In genomic region chr21:36864974-36865373, GRCh38 we compare ENCODE assay signal across 17 cellular contexts.
A peak's percentile ranks its signal among the peaks of the same experiment; 100 is the strongest.
DNase-seq lines count a peak whose midpoint lies in the region; ATAC-seq and TF ChIP-seq lines count a peak whose summit lies in the region.
"Had no signal": no experiment of that assay in that cellular context is flagged by ENCODE, and none has a peak within 500 bp of the region (broad histone marks: within the 10 kb centered on the region; RNA-seq: fewer than 3 reads in every experiment).

No MANE protein-coding gene starts in this region.

- H4K12ac ChIP-seq in trophoblast cell (ENCODE audit: low read depth, low read length), result no peak overlapping the region

- POLR2A ChIA-PET in HEK293 (lab: Yijun Ruan, JAX), result no interaction called here

- H3K14ac ChIP-seq in mesenchymal stem cell (ENCODE audit: low read length in 2 of 2), result no peak overlapping the region
- no peak overlapping the region for H3K14ac ChIP-seq in trophoblast cell (ENCODE audit: low read length)

- DNase-seq in chondrocyte (ENCODE audit: low spot score), result no peak
- DNase-seq in mesenchymal stem cell, result no peak
- no peak for DNase-seq in trophoblast cell
- DNase-seq in stimulated activated naive B cell treated with anti-CD40 and anti-IgM and Interleukin-4, amounts not matched to agents 10 μg/mL and 1 μg/mL and 100 μg/mL, for 72 hours, result no peak
- no peak for DNase-seq in T-helper 9 cell
- DNase-seq: 8988T; C1 segment of cervical spinal cord; Calu3; CD4-positive, alpha-beta memory T cell; COR-L47; DMS53; DMS79 treated with DMSO at 0.1 percent for 48 hours; GF-D8; GOT3 had no signal

- H2AFZ ChIP-seq in mesenchymal stem cell (ENCODE audit: low read depth, low read length), result no peak overlapping the region
- H2AFZ ChIP-seq in trophoblast cell (ENCODE audit: insufficient read depth, low read length, poor library complexity), result no peak overlapping the region

- H3K18ac ChIP-seq in mesenchymal stem cell (ENCODE audit: low read depth in 1 of 2, low read length in 2 of 2) (no peak overlapping the region), trophoblast cell (ENCODE audit: low read length) (no peak overlapping the region)

- H3K4me3 ChIP-seq in HEK293 (ENCODE audit: low read depth, low read length) (no peak overlapping the region), mesenchymal stem cell (ENCODE audit: insufficient read depth in 1 of 2, low read depth in 1 of 2, low read length in 2 of 2) (no peak overlapping the region), trophoblast cell (ENCODE audit: low read depth, low read length) (no peak overlapping the region)
- H3K4me3 ChIP-seq: HAP-1 had no signal

- H2BK12ac ChIP-seq in mesenchymal stem cell (ENCODE audit: low read length in 2 of 2) (no peak overlapping the region), trophoblast cell (ENCODE audit: low read length) (peak overlapping the region; percentile 25)

- no peak overlapping the region for H2BK15ac ChIP-seq in mesenchymal stem cell (ENCODE audit: low read depth, poor library complexity, severe bottlenecking)

- H3K23ac ChIP-seq in mesenchymal stem cell (ENCODE audit: low read length in 2 of 2) (no peak overlapping the region), trophoblast cell (ENCODE audit: low read length) (no peak overlapping the region)

- no peaks in the 10 kb centered on the region for H3K27me3 Mint-ChIP-seq in chondrocyte (ENCODE audit: low read depth)
- H3K27me3 Mint-ChIP-seq in stimulated activated naive B cell treated with anti-CD40 and anti-IgM and Interleukin-4, amounts not matched to agents 10 μg/mL and 1 μg/mL and 100 μg/mL, for 72 hours, result no peaks in the 10 kb centered on the region
- H3K27me3 Mint-ChIP-seq: CD4-positive, alpha-beta memory T cell had no signal

- H2BK120ac ChIP-seq in mesenchymal stem cell (ENCODE audit: low read depth, low read length) (peak overlapping the region; percentile 59), trophoblast cell (ENCODE audit: insufficient read depth, low read length, poor library complexity) (no peak overlapping the region)

- H3K79me1 ChIP-seq in mesenchymal stem cell (replicated peaks; ENCODE audit: low read length, poor library complexity, severe bottlenecking) (peaks cover 3% of the 10 kb centered on the region), trophoblast cell (ENCODE audit: low read length) (peaks cover 2% of the 10 kb centered on the region)

- H3K36me3 Mint-ChIP-seq in chondrocyte (ENCODE audit: low read depth), result peaks cover 3% of the 10 kb centered on the region
- peaks cover 20 to 23% of the 10 kb centered on the region in 2 donors for H3K36me3 Mint-ChIP-seq in stimulated activated naive B cell treated with anti-CD40 and anti-IgM and Interleukin-4, amounts not matched to agents 10 μg/mL and 1 μg/mL and 100 μg/mL, for 72 hours

- no peak overlapping the region for H3K27ac ChIP-seq in HEK293 (ENCODE audit: extremely low read depth, low read depth, low read length)
- peak overlapping the region; percentile 58 for H3K27ac ChIP-seq in mesenchymal stem cell (ENCODE audit: low read length, poor library complexity, severe bottlenecking)
- no peak overlapping the region for H3K27ac ChIP-seq in trophoblast cell (ENCODE audit: low read depth, low read length)

- H3K9me3 Mint-ChIP-seq in chondrocyte (ENCODE audit: low read depth), result no peaks in the 10 kb centered on the region
- peaks cover 0 to 3% of the 10 kb centered on the region in 2 donors for H3K9me3 Mint-ChIP-seq in stimulated activated naive B cell treated with anti-CD40 and anti-IgM and Interleukin-4, amounts not matched to agents 10 μg/mL and 1 μg/mL and 100 μg/mL, for 72 hours
- H3K9me3 Mint-ChIP-seq: CD4-positive, alpha-beta memory T cell had no signal

- 86% methylated on average over 8 of the region's 10 CpGs for WGBS in mesenchymal stem cell
- no CpG with 5 or more reads among the region's 10 CpGs for whole genome bisulfite sequencing in trophoblast cell (ENCODE audit: extremely low coverage, insufficient coverage, insufficient read length)

- H3K4me3 Mint-ChIP-seq in chondrocyte (ENCODE audit: unreplicated experiment), result no peak overlapping the region
- H3K4me3 Mint-ChIP-seq in stimulated activated naive B cell treated with anti-CD40 and anti-IgM and Interleukin-4, amounts not matched to agents 10 μg/mL and 1 μg/mL and 100 μg/mL, for 72 hours, result no peak overlapping the region
- H3K4me3 Mint-ChIP-seq: CD4-positive, alpha-beta memory T cell had no signal

- H3K36me3 ChIP-seq in HEK293 (ENCODE audit: control insufficient read depth in 2 of 2, insufficient read depth in 1 of 2, low read length in 2 of 2) (no peaks in the 10 kb centered on the region), mesenchymal stem cell (ENCODE audit: control insufficient read depth in 1 of 2, insufficient read depth in 2 of 2, low read depth in 1 of 2, low read length in 2 of 2) (no peaks in the 10 kb centered on the region), trophoblast cell (ENCODE audit: control insufficient read depth in 1 of 2, insufficient read depth in 2 of 2, low read length in 2 of 2) (no peaks in the 10 kb centered on the region)
- H3K36me3 ChIP-seq: HAP-1 had no signal

- H3K27me3 ChIP-seq in mesenchymal stem cell (ENCODE audit: control insufficient read depth in 1 of 2, insufficient read depth in 1 of 2, low read length in 2 of 2) (no peaks in the 10 kb centered on the region), trophoblast cell (ENCODE audit: insufficient read depth, low read length) (no peaks in the 10 kb centered on the region)

- H4K91ac ChIP-seq in mesenchymal stem cell (ENCODE audit: low read length), result no peak overlapping the region
- H4K91ac ChIP-seq in trophoblast cell (ENCODE audit: low read depth, low read length), result no peak overlapping the region

- no peak overlapping the region for H3K4me2 ChIP-seq in mesenchymal stem cell (ENCODE audit: low read length, poor library complexity, severe bottlenecking)
- no peak overlapping the region for H3K4me2 ChIP-seq in trophoblast cell (ENCODE audit: low read length)

- CTCF ChIA-PET in HEK293 (lab: Yijun Ruan, JAX), result interaction anchor here (0.6 to 2.4 kb wide), 5 partner anchors 11 to 63 kb away, joined by 3 to 9 read pairs (median 4); no protein-coding TSS in a partner anchor

- H3K4me1 ChIP-seq in HEK293 (ENCODE audit: control insufficient read depth, insufficient read depth, low read length), result peaks cover 9% of the 10 kb centered on the region
- peaks cover 12% of the 10 kb centered on the region for H3K4me1 ChIP-seq in mesenchymal stem cell (ENCODE audit: control insufficient read depth, insufficient read depth, low read depth, low read length)
- peaks cover 2 to 7% of the 10 kb centered on the region in 2 experiments for H3K4me1 ChIP-seq in trophoblast cell (ENCODE audit: control insufficient read depth in 1 of 2, insufficient read depth in 2 of 2, low read length in 2 of 2)

- H3K79me2 ChIP-seq in trophoblast cell (ENCODE audit: control insufficient read depth, insufficient read depth, low read length, poor library complexity), result no peaks in the 10 kb centered on the region

- no peak for TF ChIP-seq CTCF in HEK293 (tag by site-specific recombination; IDR thresholded peaks at IDR 0.05)
- no peak for TF ChIP-seq CTCF in chondrocyte (IDR thresholded peaks at IDR 0.05)

- H3K9ac ChIP-seq in mesenchymal stem cell (ENCODE audit: low read length) (no peak overlapping the region), trophoblast cell (ENCODE audit: low read length) (no peak overlapping the region)

- ATAC-seq in GM21360 (IDR thresholded peaks at IDR 0.05; ENCODE audit: unreplicated experiment), result no peak
- ATAC-seq in stimulated activated naive B cell treated with anti-CD40 and anti-IgM and Interleukin-4, amounts not matched to agents 10 μg/mL and 1 μg/mL and 100 μg/mL, for 72 hours (replicated peaks), result no peak

- H3K9me3 ChIP-seq in HEK293 (ENCODE audit: control insufficient read depth, insufficient read depth, low read depth, low read length), result no peaks in the 10 kb centered on the region
- no peaks in the 10 kb centered on the region for H3K9me3 ChIP-seq in mesenchymal stem cell (ENCODE audit: control insufficient read depth, low read length)
- peaks cover 2% of the 10 kb centered on the region for H3K9me3 ChIP-seq in trophoblast cell (ENCODE audit: insufficient read depth, low read depth, low read length)
- H3K9me3 ChIP-seq: HAP-1 had no signal

- peak overlapping the region; percentile 80 for H2AK5ac ChIP-seq in mesenchymal stem cell (ENCODE audit: low read length, severe bottlenecking)
- H2AK5ac ChIP-seq in trophoblast cell (ENCODE audit: low read length), result no peak overlapping the region

- H2BK5ac ChIP-seq in mesenchymal stem cell (ENCODE audit: low read depth, low read length, poor library complexity, severe bottlenecking) (no peak overlapping the region), trophoblast cell (ENCODE audit: low read depth, low read length, poor library complexity) (no peak overlapping the region)

- H3K4me1 Mint-ChIP-seq in chondrocyte (ENCODE audit: low read depth), result peaks cover 59% of the 10 kb centered on the region
- H3K4me1 Mint-ChIP-seq in stimulated activated naive B cell treated with anti-CD40 and anti-IgM and Interleukin-4, amounts not matched to agents 10 μg/mL and 1 μg/mL and 100 μg/mL, for 72 hours, result peaks cover 13 to 25% of the 10 kb centered on the region in 2 donors

- H3K27ac Mint-ChIP-seq in chondrocyte (ENCODE audit: unreplicated experiment), result peak overlapping the region; percentile 58
- no peak overlapping the region for H3K27ac Mint-ChIP-seq in stimulated activated naive B cell treated with anti-CD40 and anti-IgM and Interleukin-4, amounts not matched to agents 10 μg/mL and 1 μg/mL and 100 μg/mL, for 72 hours
- H3K27ac Mint-ChIP-seq: CD4-positive, alpha-beta memory T cell had no signal

- no peak overlapping the region for H4K8ac ChIP-seq in mesenchymal stem cell (ENCODE audit: low read length)
- no peak overlapping the region for H4K8ac ChIP-seq in trophoblast cell (ENCODE audit: low read depth, low read length)

- H3K4ac ChIP-seq in mesenchymal stem cell (ENCODE audit: low read depth in 1 of 2, low read length in 2 of 2) (no peak overlapping the region), trophoblast cell (ENCODE audit: low read depth, low read length) (no peak overlapping the region)

TF ChIP-seq in HEK293, 187 proteins besides CTCF, POLR2A, EP300 and RAD21:
- TF ChIP-seq ZFHX2 (tag by site-specific recombination; conservative IDR thresholded peaks at IDR 0.05) (no peak), KLF1 (tag by site-specific recombination; IDR thresholded peaks at IDR 0.05) (peak; percentile 80)
